ENCODE assay signal across 10 cellular contexts in genomic region chr2:121647396-121647795, GRCh38. TPM values are rescaled to one million over a fixed set of nuclear protein-coding genes. Genes with fewer than 3 reads are reported as not detected.
DNase-seq lines count a peak whose midpoint lies in the region; ATAC-seq and TF ChIP-seq lines count a peak whose summit lies in the region.
"Had no signal": no experiment of that assay in that cellular context is flagged by ENCODE, and none has a peak within 500 bp of the region (broad histone marks: within the 10 kb centered on the region; RNA-seq: fewer than 3 reads in every experiment).

No MANE protein-coding gene starts in this region.

- TF ChIP-seq POLR2A in testis (IDR thresholded peaks at IDR 0.05), result no peak

- H3K4me1 ChIP-seq in iPS-18a (ENCODE audit: control insufficient read depth, low read depth, low read length) (peaks cover 17% of the 10 kb centered on the region), testis (peaks cover 29% of the 10 kb centered on the region)

- no peak for ATAC-seq in activated T-cell treated with anti-CD3 and anti-CD28 coated beads, Interleukin-2, amount 50 U/mL, for 72 hours (replicated peaks in 1 of 2)

- TF ChIP-seq CTCF in testis (IDR thresholded peaks at IDR 0.05), result no peak

- no peaks in the 10 kb centered on the region for H3K27me3 ChIP-seq in iPS-18a (ENCODE audit: control insufficient read depth, insufficient read depth, low read length)
- H3K27me3 ChIP-seq in testis, result no peaks in the 10 kb centered on the region

- H3K9me3 Mint-ChIP-seq in activated T-cell treated with anti-CD3 and anti-CD28 coated beads, Interleukin-2, amount 50 U/mL, for 72 hours, result no peaks in the 10 kb centered on the region
- H3K9me3 Mint-ChIP-seq in activated CD4-positive, alpha-beta memory T cell treated with anti-CD3 and anti-CD28 coated beads, Interleukin-2, amount 10 ng/mL, durations not matched to agents 7 days and 5 days, result no peaks in the 10 kb centered on the region

- no peaks in the 10 kb centered on the region for H3K27me3 Mint-ChIP-seq in activated T-cell treated with anti-CD3 and anti-CD28 coated beads, Interleukin-2, amount 50 U/mL, for 72 hours (ENCODE audit: low read depth)
- H3K27me3 Mint-ChIP-seq in activated CD4-positive, alpha-beta memory T cell treated with anti-CD3 and anti-CD28 coated beads, Interleukin-2, amount 10 ng/mL, durations not matched to agents 7 days and 5 days, result no peaks in the 10 kb centered on the region

- no peak overlapping the region for H3K27ac ChIP-seq in iPS-18a (ENCODE audit: low read length)
- H3K27ac ChIP-seq in testis, result peak overlapping the region; percentile 96 to 97

- peak overlapping the region; percentile 69 for H3K27ac Mint-ChIP-seq in activated T-cell treated with anti-CD3 and anti-CD28 coated beads, Interleukin-2, amount 50 U/mL, for 72 hours
- H3K27ac Mint-ChIP-seq in activated CD4-positive, alpha-beta memory T cell treated with anti-CD3 and anti-CD28 coated beads, Interleukin-2, amount 10 ng/mL, durations not matched to agents 7 days and 5 days, result peak overlapping the region; percentile 38

- DNase-seq in activated T-cell treated with anti-CD3 and anti-CD28 coated beads, Interleukin-2, amount 50 U/mL, for 72 hours, result no peak
- DNase-seq in activated T-cell treated with anti-CD3 and anti-CD28 coated beads, Interleukin-2, amount 50 U/mL, for 1 hour, result no peak
- DNase-seq in activated CD4-positive, alpha-beta memory T cell treated with anti-CD3 and anti-CD28 coated beads, Interleukin-2, amount 10 ng/mL, durations not matched to agents 7 days and 5 days, result no peak
- DNase-seq in testis (no peak), CD1c-positive myeloid dendritic cell (ENCODE audit: extremely low spot score) (no peak), NCI-H146 treated with DMSO at 0.1 percent for 48 hours (lab: John Stamatoyannopoulos, UW; ENCODE audit: unreplicated experiment) (no peak), cortex of kidney (lab: John Stamatoyannopoulos, UW) (no peak)
- DNase-seq: NCI-H82; stimulated activated CD4-positive, alpha-beta T cell treated with anti-CD3 and anti-CD28 coated beads, Interleukin-15, amount 100 ng/mL, for 24 hours had no signal

- H3K9me3 ChIP-seq in iPS-18a (ENCODE audit: control insufficient read depth, low read depth, low read length) (no peaks in the 10 kb centered on the region), testis (no peaks in the 10 kb centered on the region)

- H3K4me3 ChIP-seq in iPS-18a (ENCODE audit: low read length) (peak overlapping the region; percentile 98), testis (no peak overlapping the region)

- peaks cover 64% of the 10 kb centered on the region for H3K4me1 Mint-ChIP-seq in activated T-cell treated with anti-CD3 and anti-CD28 coated beads, Interleukin-2, amount 50 U/mL, for 72 hours (ENCODE audit: low read depth)
- H3K4me1 Mint-ChIP-seq in activated CD4-positive, alpha-beta memory T cell treated with anti-CD3 and anti-CD28 coated beads, Interleukin-2, amount 10 ng/mL, durations not matched to agents 7 days and 5 days, result peaks cover 52% of the 10 kb centered on the region

- POLR2A ChIA-PET in activated CD4-positive, alpha-beta memory T cell treated with anti-CD3 and anti-CD28 coated beads, Interleukin-2, amount 10 ng/mL, durations not matched to agents 7 days and 5 days (lab: Charles Lee), result interaction anchor here (0.9 to 6.1 kb wide), 4 partner anchors 13 to 117 kb away, joined by 3 to 224 read pairs (median 98); partner anchors contain the start of gene RNU4ATAC

- peaks cover 12 to 23% of the 10 kb centered on the region in 2 donors for H3K36me3 Mint-ChIP-seq in activated T-cell treated with anti-CD3 and anti-CD28 coated beads, Interleukin-2, amount 50 U/mL, for 72 hours (ENCODE audit: insufficient read depth in 2 of 2)
- peaks cover 33% of the 10 kb centered on the region for H3K36me3 Mint-ChIP-seq in activated CD4-positive, alpha-beta memory T cell treated with anti-CD3 and anti-CD28 coated beads, Interleukin-2, amount 10 ng/mL, durations not matched to agents 7 days and 5 days (ENCODE audit: low read depth)

- peak overlapping the region; percentile 97 to 98 for H3K4me3 Mint-ChIP-seq in activated T-cell treated with anti-CD3 and anti-CD28 coated beads, Interleukin-2, amount 50 U/mL, for 72 hours
- peak overlapping the region; percentile 88 for H3K4me3 Mint-ChIP-seq in activated CD4-positive, alpha-beta memory T cell treated with anti-CD3 and anti-CD28 coated beads, Interleukin-2, amount 10 ng/mL, durations not matched to agents 7 days and 5 days

- intact Hi-C loops in testis (cut with DNase I; ENCODE audit: low total_unique reads), result no loop called here

- no peak overlapping the region for H3K9ac ChIP-seq in iPS-18a (ENCODE audit: low read length)

- no peaks in the 10 kb centered on the region for H3K36me3 ChIP-seq in iPS-18a (ENCODE audit: control insufficient read depth, low read depth, low read length)
- H3K36me3 ChIP-seq in testis (ENCODE audit: low read depth, missing control alignments), result no peaks in the 10 kb centered on the region

- CTCF ChIA-PET in activated CD4-positive, alpha-beta memory T cell treated with anti-CD3 and anti-CD28 coated beads, Interleukin-2, amount 10 ng/mL, durations not matched to agents 7 days and 5 days (lab: Charles Lee), result interaction anchor here (1.2 to 4.5 kb wide), 2 partner anchors 88 to 116 kb away, joined by 4 to 28 read pairs; partner anchors contain the start of gene RNU4ATAC

- 14 to 22% methylated on average over 1 of the region's 1 CpG for WGBS in testis, 2 donors

RNA-seq across cellular contexts. Expression of gene CLASP1, which starts 1.9 kb away (rescaled TPM):
- total RNA-seq in activated T-cell treated with anti-CD3 and anti-CD28 coated beads, Interleukin-2, amount 50 U/mL, for 72 hours, result 100 to 1,000 TPM in 1 of 2 donors, 10 to 100 TPM in 1; 95.1 to 121 TPM
- total RNA-seq in activated CD4-positive, alpha-beta memory T cell treated with anti-CD3 and anti-CD28 coated beads, Interleukin-2, amount 10 ng/mL, durations not matched to agents 7 days and 5 days, result 10 to 100 TPM; 64.6 to 66.5 TPM
- 100 to 1,000 TPM; 103 to 130 TPM for total RNA-seq in testis
- 43.8 TPM for polyA plus RNA-seq in testis (ENCODE audit: insufficient read depth, low read depth, low replicate concordance)
